ENCODE assay signal across 8 cellular contexts in genomic region chr1:12658531-12659453, GRCh38. TPM values are rescaled to one million over a fixed set of nuclear protein-coding genes. Genes with fewer than 3 reads are reported as not detected.
DNase-seq lines count a peak whose midpoint lies in the region; ATAC-seq and TF ChIP-seq lines count a peak whose summit lies in the region.

No MANE protein-coding gene starts in this region.

- TF ChIP-seq RAD21 in neural cell (conservative IDR thresholded peaks at IDR 0.05): peak; percentile 76

- H3K9me3 Mint-ChIP-seq in activated T-cell treated with anti-CD3 and anti-CD28 coated beads, Interleukin-2, amount 50 U/mL, for 72 hours: peaks cover 0 to 1% of the 10 kb centered on the region in 2 donors
- no peaks in the 10 kb centered on the region for H3K9me3 Mint-ChIP-seq in stimulated activated naive CD8-positive, alpha-beta T cell treated with anti-CD3 and anti-CD28 coated beads, Interleukin-15, Interleukin-2, amounts not matched to agents 100 ng/mL and 50 ng/mL, for 24 hours

- H3K27ac ChIP-seq in neural cell (ENCODE audit: low read length): no peak overlapping the region

- H3K9me2 ChIP-seq in neural cell (ENCODE audit: insufficient read depth, low read length): no peaks in the 10 kb centered on the region

- TF ChIP-seq CTCF in fibroblast of mammary gland (conservative IDR thresholded peaks at IDR 0.05; ENCODE audit: control insufficient read depth, insufficient read depth, low read depth, low read length): peak; percentile 98
- peak; percentile 83 for TF ChIP-seq CTCF in neural cell (IDR thresholded peaks at IDR 0.05; ENCODE audit: poor library complexity, severe bottlenecking)

- no peaks in the 10 kb centered on the region for H3F3A ChIP-seq in neural cell (ENCODE audit: insufficient read depth, low read length, poor library complexity, severe bottlenecking)

- no peak overlapping the region for H2AFZ ChIP-seq in neural cell (ENCODE audit: low read depth, low read length)

- no peak overlapping the region for H3K4me3 ChIP-seq in fibroblast of mammary gland (ENCODE audit: control insufficient read depth, low read depth, low read length)
- H3K4me3 ChIP-seq in neural cell (ENCODE audit: low read length): no peak overlapping the region

- H3K27me3 ChIP-seq in neural cell (ENCODE audit: insufficient read depth, low read depth, low read length): no peaks in the 10 kb centered on the region

- H3K4me3 Mint-ChIP-seq in activated T-cell treated with anti-CD3 and anti-CD28 coated beads, Interleukin-2, amount 50 U/mL, for 72 hours: peak overlapping the region; percentile 18 to 69
- H3K4me3 Mint-ChIP-seq in stimulated activated naive CD8-positive, alpha-beta T cell treated with anti-CD3 and anti-CD28 coated beads, Interleukin-15, Interleukin-2, amounts not matched to agents 100 ng/mL and 50 ng/mL, for 24 hours: peak overlapping the region; percentile 63

- H3K79me2 ChIP-seq in neural cell (replicated peaks; ENCODE audit: insufficient read depth, low read length): no peaks in the 10 kb centered on the region

- H3K27ac Mint-ChIP-seq in activated T-cell treated with anti-CD3 and anti-CD28 coated beads, Interleukin-2, amount 50 U/mL, for 72 hours: no peak overlapping the region
- H3K27ac Mint-ChIP-seq in stimulated activated naive CD8-positive, alpha-beta T cell treated with anti-CD3 and anti-CD28 coated beads, Interleukin-15, Interleukin-2, amounts not matched to agents 100 ng/mL and 50 ng/mL, for 24 hours: peak overlapping the region; percentile 2

- DNase-seq in EL: peak; percentile 78
- DNase-seq in KG1 (lab: John Stamatoyannopoulos, UW): peak; percentile 30
- peak; percentile 80 for DNase-seq in RKO (ENCODE audit: low spot score)
- DNase-seq in activated T-cell treated with anti-CD3 and anti-CD28 coated beads, Interleukin-2, amount 50 U/mL, for 72 hours: peak; percentile 63 to 77
- peak; percentile 80 for DNase-seq in fibroblast of mammary gland (ENCODE audit: low read depth)

- no peaks in the 10 kb centered on the region for H3K36me3 ChIP-seq in neural cell (ENCODE audit: insufficient read depth, low read length)

- ATAC-seq in activated T-cell treated with anti-CD3 and anti-CD28 coated beads, Interleukin-2, amount 50 U/mL, for 72 hours (replicated peaks in 1 of 2): peak; percentile 70 to 75
- ATAC-seq in GM18498 (IDR thresholded peaks at IDR 0.05; ENCODE audit: unreplicated experiment): no peak

- TF ChIP-seq EP300 in neural cell (conservative IDR thresholded peaks at IDR 0.05; ENCODE audit: poor library complexity, severe bottlenecking): no peak

- H4K20me1 ChIP-seq in neural cell (ENCODE audit: insufficient read depth): no peaks in the 10 kb centered on the region

- H3K4me1 Mint-ChIP-seq in activated T-cell treated with anti-CD3 and anti-CD28 coated beads, Interleukin-2, amount 50 U/mL, for 72 hours (ENCODE audit: low read depth): peaks cover 6% of the 10 kb centered on the region
- peaks cover 11% of the 10 kb centered on the region for H3K4me1 Mint-ChIP-seq in stimulated activated naive CD8-positive, alpha-beta T cell treated with anti-CD3 and anti-CD28 coated beads, Interleukin-15, Interleukin-2, amounts not matched to agents 100 ng/mL and 50 ng/mL, for 24 hours (ENCODE audit: low read depth)

- no peaks in the 10 kb centered on the region for H3K36me3 Mint-ChIP-seq in activated T-cell treated with anti-CD3 and anti-CD28 coated beads, Interleukin-2, amount 50 U/mL, for 72 hours (ENCODE audit: insufficient read depth in 2 of 2)
- no peaks in the 10 kb centered on the region for H3K36me3 Mint-ChIP-seq in stimulated activated naive CD8-positive, alpha-beta T cell treated with anti-CD3 and anti-CD28 coated beads, Interleukin-15, Interleukin-2, amounts not matched to agents 100 ng/mL and 50 ng/mL, for 24 hours (ENCODE audit: low read depth)

- H3K9me3 ChIP-seq in neural cell (ENCODE audit: low read length): no peaks in the 10 kb centered on the region

- peaks cover 19% of the 10 kb centered on the region for H3K27me3 Mint-ChIP-seq in activated T-cell treated with anti-CD3 and anti-CD28 coated beads, Interleukin-2, amount 50 U/mL, for 72 hours (ENCODE audit: low read depth)
- peaks cover 10% of the 10 kb centered on the region for H3K27me3 Mint-ChIP-seq in stimulated activated naive CD8-positive, alpha-beta T cell treated with anti-CD3 and anti-CD28 coated beads, Interleukin-15, Interleukin-2, amounts not matched to agents 100 ng/mL and 50 ng/mL, for 24 hours

- no peak overlapping the region for H3K4me2 ChIP-seq in neural cell (ENCODE audit: low read length)

- no peak overlapping the region for H3K9ac ChIP-seq in neural cell (ENCODE audit: low read length)

TF ChIP-seq in neural cell, 6 proteins besides CTCF, POLR2A, EP300 and RAD21:
- peak; percentile 77 for TF ChIP-seq SMC3 (conservative IDR thresholded peaks at IDR 0.05; ENCODE audit: poor library complexity)
- no peak for TF ChIP-seq REST (IDR thresholded peaks at IDR 0.05; ENCODE audit: borderline replicate concordance)
- no peak for TF ChIP-seq MXI1 (conservative IDR thresholded peaks at IDR 0.05; ENCODE audit: poor library complexity, severe bottlenecking)
- TF ChIP-seq POLR2AphosphoS5 (IDR thresholded peaks at IDR 0.05): no peak
- no peak for TF ChIP-seq EZH2 (IDR thresholded peaks at IDR 0.05; ENCODE audit: borderline replicate concordance, insufficient read depth, low read length, poor library complexity, severe bottlenecking)
- TF ChIP-seq TAF1 (IDR thresholded peaks at IDR 0.05; ENCODE audit: low read depth): no peak

RNA-seq across cellular contexts. Expression of gene AADACL4, which starts 14.9 kb away (rescaled TPM):
- total RNA-seq in activated T-cell treated with anti-CD3 and anti-CD28 coated beads, Interleukin-2, amount 50 U/mL, for 72 hours: not detected
- polyA plus RNA-seq in neural cell: not detected in 2 replicates
- polyA minus RNA-seq in neural cell: not detected in 2 replicates

RNA-seq across cellular contexts. Expression of gene DHRS3, which starts 40.8 kb away (rescaled TPM):
- total RNA-seq in activated T-cell treated with anti-CD3 and anti-CD28 coated beads, Interleukin-2, amount 50 U/mL, for 72 hours: 10 to 100 TPM; 60.4 to 65.3 TPM
- 0.22 TPM in 1 of 2 replicates, not detected in the other for polyA plus RNA-seq in neural cell
- polyA minus RNA-seq in neural cell: 0.69 TPM in 1 of 2 replicates, not detected in the other

RNA-seq across cellular contexts. Expression of gene AADACL3, which starts 57.1 kb away (rescaled TPM):
- not detected for total RNA-seq in activated T-cell treated with anti-CD3 and anti-CD28 coated beads, Interleukin-2, amount 50 U/mL, for 72 hours
- polyA plus RNA-seq in neural cell: not detected in 2 replicates
- not detected in 2 replicates for polyA minus RNA-seq in neural cell

Comparison
In these comparisons a context has a peak if more than half of its experiments do, and no peak if none do; other contexts are left out.
1. DNase-seq: peak in every context shown above with its lines; median percentile 80 in RKO; 80 in fibroblast of mammary gland; 78 in EL; 70 in activated T-cell treated with anti-CD3 and anti-CD28 coated beads, Interleukin-2, amount 50 U/mL, for 72 hours; 30 in KG1.